Comparison of ENCODE assay signal across 8 cellular contexts in genomic region chr1:107710005-107710404, GRCh38.
"Had no signal": no experiment of that assay in that cellular context is flagged by ENCODE, and none has a peak within 500 bp of the region (broad histone marks: within the 10 kb centered on the region; RNA-seq: fewer than 3 reads in every experiment).

No MANE protein-coding gene starts in this region.

- H2AFZ ChIP-seq: GM23338 had no signal

- DNase-seq: H9, HCEC 1CT, HFFc6, KBM-7 had no signal

- FAIRE-seq: H1, H54, HTR-8/SVneo had no signal

- H3K4me3 ChIP-seq: GM23338 had no signal

- ATAC-seq: GM23338 had no signal

- H3K4me2 ChIP-seq: GM23338 had no signal
